8 cellular contexts compared by ENCODE assay signal in genomic region chr10:77173615-77174461, GRCh38.
A peak's percentile ranks its signal among the peaks of the same experiment; 100 is the strongest.
DNase-seq lines count a peak whose midpoint lies in the region; FAIRE-seq and TF ChIP-seq lines count a peak whose summit lies in the region.

No MANE protein-coding gene starts in this region.

- TF ChIP-seq POLR2A in GM12892 (IDR thresholded peaks at IDR 0.05; ENCODE audit: low read depth, low read length) (no peak), suprapubic skin (IDR thresholded peaks at IDR 0.05) (no peak)

- H3K27ac ChIP-seq in suprapubic skin = no peak overlapping the region

- TF ChIP-seq EP300 in suprapubic skin (IDR thresholded peaks at IDR 0.05) = no peak

- WGBS in suprapubic skin = 29% methylated on average over 4 of the region's 4 CpGs

- no peaks in the 10 kb centered on the region for H3K9me3 ChIP-seq in suprapubic skin

- intact Hi-C loops in activated T-helper 2 cell treated with anti-CD3 and anti-CD28 coated beads, Interferon-gamma antibody, Interleukin-2, Interleukin-4, amounts not matched to agents 10 μg/mL and 5 μg/mL and 100 μg/mL, durations not matched to agents 14 hours and 24 hours and 36 hours (cut with micrococcal nuclease) = loop anchor here (1.0 kb wide), 1 partner anchor 468 kb away; no protein-coding TSS in a partner anchor

- H3K4me3 ChIP-seq in Jurkat, Clone E6-1 (ENCODE audit: low read length) = no peak overlapping the region
- H3K4me3 ChIP-seq in foreskin fibroblast (ENCODE audit: low read depth in 1 of 2, low read length in 2 of 2) (no peak overlapping the region), suprapubic skin (no peak overlapping the region)

- no peaks in the 10 kb centered on the region for H3K27me3 Mint-ChIP-seq in activated T-helper 2 cell treated with anti-CD3 and anti-CD28 coated beads, Interferon-gamma antibody, Interleukin-2, Interleukin-4, amounts not matched to agents 10 μg/mL and 5 μg/mL and 100 μg/mL, durations not matched to agents 14 hours and 24 hours and 36 hours (ENCODE audit: low read depth)

- H3K27me3 ChIP-seq in suprapubic skin = peaks cover 4% of the 10 kb centered on the region

- peak; percentile 83 for FAIRE-seq in GM12892 (lab: Jason Lieb, UNC)

- no peaks in the 10 kb centered on the region for H3K36me3 ChIP-seq in suprapubic skin

- no peaks in the 10 kb centered on the region for H3K9me3 Mint-ChIP-seq in activated T-helper 2 cell treated with anti-CD3 and anti-CD28 coated beads, Interferon-gamma antibody, Interleukin-2, Interleukin-4, amounts not matched to agents 10 μg/mL and 5 μg/mL and 100 μg/mL, durations not matched to agents 14 hours and 24 hours and 36 hours

- no peak overlapping the region for H3K4me3 Mint-ChIP-seq in activated T-helper 2 cell treated with anti-CD3 and anti-CD28 coated beads, Interferon-gamma antibody, Interleukin-2, Interleukin-4, amounts not matched to agents 10 μg/mL and 5 μg/mL and 100 μg/mL, durations not matched to agents 14 hours and 24 hours and 36 hours (ENCODE audit: low read depth)

- peak; percentile 75 for TF ChIP-seq CTCF in foreskin fibroblast (IDR thresholded peaks at IDR 0.05; ENCODE audit: low read depth, low read length)
- peak; percentile 64 to 84 for TF ChIP-seq CTCF in suprapubic skin (IDR thresholded peaks at IDR 0.05)

- no peaks in the 10 kb centered on the region for H3K4me1 ChIP-seq in suprapubic skin

- no peaks in the 10 kb centered on the region for H3K4me1 Mint-ChIP-seq in activated T-helper 2 cell treated with anti-CD3 and anti-CD28 coated beads, Interferon-gamma antibody, Interleukin-2, Interleukin-4, amounts not matched to agents 10 μg/mL and 5 μg/mL and 100 μg/mL, durations not matched to agents 14 hours and 24 hours and 36 hours (ENCODE audit: low read depth)

- no peak overlapping the region for H3K27ac Mint-ChIP-seq in activated T-helper 2 cell treated with anti-CD3 and anti-CD28 coated beads, Interferon-gamma antibody, Interleukin-2, Interleukin-4, amounts not matched to agents 10 μg/mL and 5 μg/mL and 100 μg/mL, durations not matched to agents 14 hours and 24 hours and 36 hours

- DNase-seq in A172 (ENCODE audit: low spot score) = peak; percentile 81
- peak; percentile 32 for DNase-seq in GM12892 (ENCODE audit: insufficient read length)
- DNase-seq in Jurkat, Clone E6-1 (ENCODE audit: low read depth, low spot score) = peak; percentile 67
- DNase-seq in RPMI8226 = peak; percentile 59
- peak; percentile 29 for DNase-seq in activated T-helper 2 cell treated with anti-CD3 and anti-CD28 coated beads, Interferon-gamma antibody, Interleukin-2, Interleukin-4, amounts not matched to agents 10 μg/mL and 5 μg/mL and 100 μg/mL, durations not matched to agents 14 hours and 24 hours and 36 hours (ENCODE audit: low spot score)
- peak; percentile 59 to 89 for DNase-seq in foreskin fibroblast
- DNase-seq in nucleus accumbens (lab: John Stamatoyannopoulos, UW) = peak in 44 of 56 donors; percentile 5 to 87 (median 44)
- DNase-seq in suprapubic skin (ENCODE audit: low spot score in 2 of 2) = peak; percentile 79 to 85

- H3K36me3 Mint-ChIP-seq in activated T-helper 2 cell treated with anti-CD3 and anti-CD28 coated beads, Interferon-gamma antibody, Interleukin-2, Interleukin-4, amounts not matched to agents 10 μg/mL and 5 μg/mL and 100 μg/mL, durations not matched to agents 14 hours and 24 hours and 36 hours (ENCODE audit: low read depth) = no peaks in the 10 kb centered on the region

Comparison
In these comparisons a context has a peak if more than half of its experiments do, and no peak if none do; other contexts are left out.
1. DNase-seq: peak in every context shown above with its lines; median percentile 82 in suprapubic skin; 81 in A172; 74 in foreskin fibroblast; 67 in Jurkat, Clone E6-1; 59 in RPMI8226; 44 in nucleus accumbens; 32 in GM12892; 29 in activated T-helper 2 cell treated with anti-CD3 and anti-CD28 coated beads, Interferon-gamma antibody, Interleukin-2, Interleukin-4, amounts not matched to agents 10 μg/mL and 5 μg/mL and 100 μg/mL, durations not matched to agents 14 hours and 24 hours and 36 hours.